32 cellular contexts compared by ENCODE assay signal in genomic region chr7:49706106-49706505, GRCh38.
"Had no signal": no experiment of that assay in that cellular context is flagged by ENCODE, and none has a peak within 500 bp of the region (broad histone marks: within the 10 kb centered on the region; RNA-seq: fewer than 3 reads in every experiment).

No MANE protein-coding gene starts in this region.

- H3K27me3 ChIP-seq: adrenal gland, ascending aorta, body of pancreas, brain microvascular endothelial cell, breast epithelium, cardiac muscle cell had no signal

- H3K4me3 ChIP-seq: adrenal gland, ascending aorta, body of pancreas, breast epithelium, cardiac muscle cell had no signal

- H3K36me3 ChIP-seq: adrenal gland, ascending aorta, brain microvascular endothelial cell, breast epithelium, cardiac muscle cell had no signal

- H3K27ac ChIP-seq: adrenal gland, ascending aorta, body of pancreas, brain microvascular endothelial cell, breast epithelium, cardiac muscle cell had no signal

- DNase-seq: activated effector memory CD4-positive, alpha-beta T cell treated with anti-CD3 and anti-CD28 coated beads, Interleukin-2, amount 50 U/mL, for 16 hours; activated effector memory CD4-positive, alpha-beta T cell treated with Interleukin-2 at 50 U/mL for 16 hours; activated gamma-delta T cell; activated gamma-delta T cell treated with Interleukin-2 at 50 U/mL for 16 hours; activated naive CD4-positive, alpha-beta T cell; activated naive CD4-positive, alpha-beta T cell treated with anti-CD3 and anti-CD28 coated beads for 36 hours; activated naive CD4-positive, alpha-beta T cell treated with anti-CD3 and anti-CD28 coated beads, Interleukin-2, amount 10 ng/mL, durations not matched to agents 7 days and 5 days; activated naive CD4-positive, alpha-beta T cell treated with anti-CD3 and anti-CD28 coated beads, Interleukin-2, amount 50 U/mL, for 16 hours; activated naive CD4-positive, alpha-beta T cell treated with Interleukin-2 at 50 U/mL for 16 hours; activated naive CD8-positive, alpha-beta T cell treated with anti-CD3 and anti-CD28 coated beads for 36 hours; activated naive CD8-positive, alpha-beta T cell treated with anti-CD3 and anti-CD28 coated beads, Interleukin-2, amount 10 ng/mL, durations not matched to agents 7 days and 5 days; activated naive CD8-positive, alpha-beta T cell treated with anti-CD3 and anti-CD28 coated beads, Interleukin-2, amount 50 U/mL, for 24 hours; activated T-cell treated with anti-CD3 and anti-CD28 coated beads, Interleukin-2, amount 50 U/mL, for 1 hour; activated T-cell treated with anti-CD3 and anti-CD28 coated beads, Interleukin-2, amount 50 U/mL, for 24 hours; activated T-cell treated with anti-CD3 and anti-CD28 coated beads, Interleukin-2, amount 50 U/mL, for 4 hours; activated T-cell treated with anti-CD3 and anti-CD28 coated beads, Interleukin-2, amount 50 U/mL, for 48 hours; activated T-cell treated with anti-CD3 and anti-CD28 coated beads, Interleukin-2, amount 50 U/mL, for 72 hours; adrenal gland; amniotic stem cell; amygdala; anterior cingulate cortex; aorta; body of pancreas; brain microvascular endothelial cell; caudate nucleus; central memory CD4-positive, alpha-beta T cell; cerebellar nuclear complex had no signal

- ATAC-seq: activated naive CD4-positive, alpha-beta T cell treated with anti-CD3 and anti-CD28 coated beads, Interleukin-2, amount 50 U/mL, for 72 hours; activated naive CD8-positive, alpha-beta T cell treated with anti-CD3 and anti-CD28 coated beads, Interleukin-2, amount 50 U/mL, for 24 hours; activated T-cell treated with anti-CD3 and anti-CD28 coated beads, Interleukin-2, amount 50 U/mL, for 4 hours; activated T-cell treated with anti-CD3 and anti-CD28 coated beads, Interleukin-2, amount 50 U/mL, for 72 hours; activated T-helper 17 cell treated with anti-CD3 and anti-CD28 coated beads, Interleukin-2, amount 50 U/mL, for 72 hours; body of pancreas had no signal

- H3K9me3 ChIP-seq: adrenal gland, ascending aorta, body of pancreas had no signal

- H3K4me1 ChIP-seq: adrenal gland, ascending aorta, body of pancreas, breast epithelium had no signal
